In the genomic region with DNA sequence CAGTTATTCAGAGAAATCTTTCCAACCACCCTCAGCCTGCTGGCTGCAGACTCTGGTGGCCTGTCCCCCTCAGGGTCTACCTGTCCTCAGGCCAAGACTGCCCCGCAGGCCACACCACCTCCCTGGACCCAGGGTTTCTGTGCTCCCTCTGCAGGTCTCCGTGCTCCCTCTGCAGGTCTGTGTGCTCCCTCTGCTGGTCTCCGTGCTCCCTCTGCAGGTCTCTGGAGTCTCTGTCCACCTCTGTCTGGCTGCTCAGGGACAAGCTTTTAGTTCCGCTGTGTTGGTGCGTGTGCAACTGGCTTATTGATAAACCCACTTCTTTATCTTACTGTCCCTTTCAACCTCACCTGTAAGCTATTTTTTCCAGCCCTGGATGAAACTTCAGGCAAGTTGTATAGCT, we compare ENCODE assay signal across 14 cellular contexts. TPM values are rescaled to one million over a fixed set of nuclear protein-coding genes. Genes with fewer than 3 reads are reported as not detected.
DNase-seq lines count a peak whose midpoint lies in the region; ATAC-seq and TF ChIP-seq lines count a peak whose summit lies in the region.
"Had no signal": no experiment of that assay in that cellular context is flagged by ENCODE, and none has a peak within 500 bp of the region (broad histone marks: within the 10 kb centered on the region; RNA-seq: fewer than 3 reads in every experiment).

No MANE protein-coding gene starts in this region.

- DNase-seq in AG10803 (ENCODE audit: low read depth) (peak; percentile 34), foreskin fibroblast (peak in 1 of 2 donors; percentile 28), NCI-H187 (lab: John Stamatoyannopoulos, UW) (no peak)
- DNase-seq: activated CD8-positive, alpha-beta memory T cell treated with anti-CD3 and anti-CD28 coated beads, Interleukin-2, amount 10 ng/mL, durations not matched to agents 7 days and 5 days; MG63; stimulated activated CD4-positive, alpha-beta T cell treated with anti-CD3 and anti-CD28 coated beads, Interleukin-2, amount 100 ng/mL, for 24 hours; stomach; T-helper 2 cell had no signal

- ATAC-seq in activated T-helper 17 cell treated with anti-CD3 and anti-CD28 coated beads, Interleukin-2, amount 50 U/mL, for 72 hours (replicated peaks), result no peak
- no peak for ATAC-seq in GM21515 (IDR thresholded peaks at IDR 0.05; ENCODE audit: unreplicated experiment)
- ATAC-seq in GM18505 (IDR thresholded peaks at IDR 0.05; ENCODE audit: unreplicated experiment), result no peak
- no peak for ATAC-seq in HG03280 (IDR thresholded peaks at IDR 0.05; ENCODE audit: unreplicated experiment)
- ATAC-seq: activated CD8-positive, alpha-beta memory T cell treated with anti-CD3 and anti-CD28 coated beads, Interleukin-2, amount 10 ng/mL, durations not matched to agents 7 days and 5 days had no signal

- no peak overlapping the region for H3K27ac ChIP-seq in HEK293 (ENCODE audit: extremely low read depth, low read depth, low read length)
- H3K27ac ChIP-seq: stomach had no signal

- H3K36me3 Mint-ChIP-seq in activated T-helper 17 cell treated with anti-CD3 and anti-CD28 coated beads, Interleukin-2, amount 50 U/mL, for 72 hours (ENCODE audit: low read depth), result peaks cover 66% of the 10 kb centered on the region

- no peaks in the 10 kb centered on the region for H3K36me3 ChIP-seq in HEK293 (ENCODE audit: control insufficient read depth in 2 of 2, insufficient read depth in 1 of 2, low read length in 2 of 2)
- H3K36me3 ChIP-seq: MG63 had no signal

- H3K4me1 ChIP-seq in HEK293 (ENCODE audit: control insufficient read depth, insufficient read depth, low read length), result no peaks in the 10 kb centered on the region

- H3K9me3 Mint-ChIP-seq in activated T-helper 17 cell treated with anti-CD3 and anti-CD28 coated beads, Interleukin-2, amount 50 U/mL, for 72 hours, result no peaks in the 10 kb centered on the region

- H3K4me3 ChIP-seq in AG10803 (ENCODE audit: low read length) (no peak overlapping the region), HEK293 (ENCODE audit: low read depth, low read length) (no peak overlapping the region), foreskin fibroblast (ENCODE audit: low read depth in 1 of 2, low read length in 2 of 2) (no peak overlapping the region)
- H3K4me3 ChIP-seq: MG63, stomach had no signal

- TF ChIP-seq CTCF in AG10803 (conservative IDR thresholded peaks at IDR 0.05; ENCODE audit: low read length), result peak; percentile 37
- TF ChIP-seq CTCF in HEK293 (tag by site-specific recombination; IDR thresholded peaks at IDR 0.05), result peak; percentile 62
- peak; percentile 43 for TF ChIP-seq CTCF in foreskin fibroblast (IDR thresholded peaks at IDR 0.05; ENCODE audit: low read depth, low read length)

- H3K4me1 Mint-ChIP-seq in activated T-helper 17 cell treated with anti-CD3 and anti-CD28 coated beads, Interleukin-2, amount 50 U/mL, for 72 hours, result peaks cover 5% of the 10 kb centered on the region
- H3K4me1 Mint-ChIP-seq: activated CD8-positive, alpha-beta memory T cell treated with anti-CD3 and anti-CD28 coated beads, Interleukin-2, amount 10 ng/mL, durations not matched to agents 7 days and 5 days had no signal

- POLR2A ChIA-PET in HEK293 (lab: Yijun Ruan, JAX), result no interaction called here

- no peaks in the 10 kb centered on the region for H3K9me3 ChIP-seq in HEK293 (ENCODE audit: control insufficient read depth, insufficient read depth, low read depth, low read length)
- H3K9me3 ChIP-seq: MG63, stomach had no signal

- CTCF ChIA-PET in HEK293 (lab: Yijun Ruan, JAX), result interaction anchor here (0.6 to 1.2 kb wide), 4 partner anchors 11 to 299 kb away, joined by 3 to 4 read pairs (median 3); no protein-coding TSS in a partner anchor

- TF ChIP-seq POLR2A in GM18505 (IDR thresholded peaks at IDR 0.05; ENCODE audit: borderline replicate concordance, extremely low read depth, insufficient read depth, insufficient read length), result no peak

- H3K27me3 Mint-ChIP-seq in activated T-helper 17 cell treated with anti-CD3 and anti-CD28 coated beads, Interleukin-2, amount 50 U/mL, for 72 hours, result no peaks in the 10 kb centered on the region
- H3K27me3 Mint-ChIP-seq: activated CD8-positive, alpha-beta memory T cell treated with anti-CD3 and anti-CD28 coated beads, Interleukin-2, amount 10 ng/mL, durations not matched to agents 7 days and 5 days had no signal

- H3K4me3 Mint-ChIP-seq in activated T-helper 17 cell treated with anti-CD3 and anti-CD28 coated beads, Interleukin-2, amount 50 U/mL, for 72 hours, result no peak overlapping the region
- H3K4me3 Mint-ChIP-seq: activated CD8-positive, alpha-beta memory T cell treated with anti-CD3 and anti-CD28 coated beads, Interleukin-2, amount 10 ng/mL, durations not matched to agents 7 days and 5 days; brain had no signal

- H3K27ac Mint-ChIP-seq in activated T-helper 17 cell treated with anti-CD3 and anti-CD28 coated beads, Interleukin-2, amount 50 U/mL, for 72 hours, result peak overlapping the region; percentile 71
- H3K27ac Mint-ChIP-seq: activated CD8-positive, alpha-beta memory T cell treated with anti-CD3 and anti-CD28 coated beads, Interleukin-2, amount 10 ng/mL, durations not matched to agents 7 days and 5 days; brain had no signal

TF ChIP-seq in HEK293, 187 proteins besides CTCF, POLR2A, EP300 and RAD21 (continues in another document):
- TF ChIP-seq ZNF530 (tag by site-specific recombination; IDR thresholded peaks at IDR 0.05; ENCODE audit: low read depth), result no peak
- no peak for TF ChIP-seq ZNF354C (tag by site-specific recombination; IDR thresholded peaks at IDR 0.05; ENCODE audit: borderline replicate concordance, low read depth)
- TF ChIP-seq, protein P1, sequence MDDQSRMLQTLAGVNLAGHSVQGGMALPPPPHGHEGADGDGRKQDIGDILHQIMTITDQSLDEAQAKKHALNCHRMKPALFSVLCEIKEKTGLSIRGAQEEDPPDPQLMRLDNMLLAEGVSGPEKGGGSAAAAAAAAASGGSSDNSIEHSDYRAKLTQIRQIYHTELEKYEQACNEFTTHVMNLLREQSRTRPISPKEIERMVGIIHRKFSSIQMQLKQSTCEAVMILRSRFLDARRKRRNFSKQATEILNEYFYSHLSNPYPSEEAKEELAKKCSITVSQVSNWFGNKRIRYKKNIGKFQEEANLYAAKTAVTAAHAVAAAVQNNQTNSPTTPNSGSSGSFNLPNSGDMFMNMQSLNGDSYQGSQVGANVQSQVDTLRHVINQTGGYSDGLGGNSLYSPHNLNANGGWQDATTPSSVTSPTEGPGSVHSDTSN (CRISPR knock-in tag; IDR thresholded peaks at IDR 0.05), result no peak
- TF ChIP-seq ZNF747 (tag by site-specific recombination; IDR thresholded peaks at IDR 0.05), result no peak
- TF ChIP-seq, protein P2, sequence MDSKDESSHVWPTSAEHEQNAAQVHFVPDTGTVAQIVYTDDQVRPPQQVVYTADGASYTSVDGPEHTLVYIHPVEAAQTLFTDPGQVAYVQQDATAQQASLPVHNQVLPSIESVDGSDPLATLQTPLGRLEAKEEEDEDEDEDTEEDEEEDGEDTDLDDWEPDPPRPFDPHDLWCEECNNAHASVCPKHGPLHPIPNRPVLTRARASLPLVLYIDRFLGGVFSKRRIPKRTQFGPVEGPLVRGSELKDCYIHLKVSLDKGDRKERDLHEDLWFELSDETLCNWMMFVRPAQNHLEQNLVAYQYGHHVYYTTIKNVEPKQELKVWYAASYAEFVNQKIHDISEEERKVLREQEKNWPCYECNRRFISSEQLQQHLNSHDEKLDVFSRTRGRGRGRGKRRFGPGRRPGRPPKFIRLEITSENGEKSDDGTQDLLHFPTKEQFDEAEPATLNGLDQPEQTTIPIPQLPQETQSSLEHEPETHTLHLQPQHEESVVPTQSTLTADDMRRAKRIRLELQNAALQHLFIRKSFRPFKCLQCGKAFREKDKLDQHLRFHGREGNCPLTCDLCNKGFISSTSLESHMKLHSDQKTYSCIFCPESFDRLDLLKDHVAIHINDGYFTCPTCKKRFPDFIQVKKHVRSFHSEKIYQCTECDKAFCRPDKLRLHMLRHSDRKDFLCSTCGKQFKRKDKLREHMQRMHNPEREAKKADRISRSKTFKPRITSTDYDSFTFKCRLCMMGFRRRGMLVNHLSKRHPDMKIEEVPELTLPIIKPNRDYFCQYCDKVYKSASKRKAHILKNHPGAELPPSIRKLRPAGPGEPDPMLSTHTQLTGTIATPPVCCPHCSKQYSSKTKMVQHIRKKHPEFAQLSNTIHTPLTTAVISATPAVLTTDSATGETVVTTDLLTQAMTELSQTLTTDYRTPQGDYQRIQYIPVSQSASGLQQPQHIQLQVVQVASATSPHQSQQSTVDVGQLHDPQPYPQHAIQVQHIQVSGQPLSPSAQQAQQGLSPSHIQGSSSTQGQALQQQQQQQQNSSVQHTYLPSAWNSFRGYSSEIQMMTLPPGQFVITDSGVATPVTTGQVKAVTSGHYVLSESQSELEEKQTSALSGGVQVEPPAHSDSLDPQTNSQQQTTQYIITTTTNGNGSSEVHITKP (tag by site-specific recombination; IDR thresholded peaks at IDR 0.05), result no peak
- no peak for TF ChIP-seq MYNN (tag by site-specific recombination; IDR thresholded peaks at IDR 0.05; ENCODE audit: borderline replicate concordance)
- no peak for TF ChIP-seq ZNF561 (tag by site-specific recombination; IDR thresholded peaks at IDR 0.05; ENCODE audit: borderline replicate concordance)
- no peak for TF ChIP-seq SCRT1 (tag by site-specific recombination; IDR thresholded peaks at IDR 0.05; ENCODE audit: borderline replicate concordance)
- TF ChIP-seq, protein P3, sequence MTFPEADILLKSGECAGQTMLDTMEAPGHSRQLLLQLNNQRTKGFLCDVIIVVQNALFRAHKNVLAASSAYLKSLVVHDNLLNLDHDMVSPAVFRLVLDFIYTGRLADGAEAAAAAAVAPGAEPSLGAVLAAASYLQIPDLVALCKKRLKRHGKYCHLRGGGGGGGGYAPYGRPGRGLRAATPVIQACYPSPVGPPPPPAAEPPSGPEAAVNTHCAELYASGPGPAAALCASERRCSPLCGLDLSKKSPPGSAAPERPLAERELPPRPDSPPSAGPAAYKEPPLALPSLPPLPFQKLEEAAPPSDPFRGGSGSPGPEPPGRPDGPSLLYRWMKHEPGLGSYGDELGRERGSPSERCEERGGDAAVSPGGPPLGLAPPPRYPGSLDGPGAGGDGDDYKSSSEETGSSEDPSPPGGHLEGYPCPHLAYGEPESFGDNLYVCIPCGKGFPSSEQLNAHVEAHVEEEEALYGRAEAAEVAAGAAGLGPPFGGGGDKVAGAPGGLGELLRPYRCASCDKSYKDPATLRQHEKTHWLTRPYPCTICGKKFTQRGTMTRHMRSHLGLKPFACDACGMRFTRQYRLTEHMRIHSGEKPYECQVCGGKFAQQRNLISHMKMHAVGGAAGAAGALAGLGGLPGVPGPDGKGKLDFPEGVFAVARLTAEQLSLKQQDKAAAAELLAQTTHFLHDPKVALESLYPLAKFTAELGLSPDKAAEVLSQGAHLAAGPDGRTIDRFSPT (tag by site-specific recombination; IDR thresholded peaks at IDR 0.05), result no peak

RNA-seq across cellular contexts. Expression of a gene that starts 30.1 kb away (rescaled TPM):
- total RNA-seq in activated T-helper 17 cell treated with anti-CD3 and anti-CD28 coated beads, Interleukin-2, amount 50 U/mL, for 72 hours, result 10 to 100 TPM; 82.3 to 89.2 TPM
